In genomic region chr1:100090471-100090870, GRCh38 we compare ENCODE assay signal across 25 cellular contexts.
"Had no signal": no experiment of that assay in that cellular context is flagged by ENCODE, and none has a peak within 500 bp of the region (broad histone marks: within the 10 kb centered on the region; RNA-seq: fewer than 3 reads in every experiment).

No MANE protein-coding gene starts in this region.

- ATAC-seq: left cardiac atrium, lower lobe of right lung, sciatic nerve had no signal

- H3K4me3 ChIP-seq: cardiac muscle cell, esophagus muscularis mucosa, gastrocnemius medialis, hepatocyte, left ventricle myocardium inferior, lower lobe of right lung, ovary, prostate gland, skin epidermis, stomach, thoracic aorta, transverse colon had no signal

- H3K4me1 ChIP-seq: esophagus muscularis mucosa, gastrocnemius medialis, lower lobe of right lung, prostate gland, stomach, transverse colon had no signal

- H3K4me2 ChIP-seq: hepatocyte had no signal

- H3K27ac Mint-ChIP-seq: dendritic cell treated with granulocyte-macrophage colony-stimulating factor and Interleukin-4, amounts not matched to agents 40 ng/mL and 50 ng/mL, for 4 days; nephron had no signal

- H3K9me3 Mint-ChIP-seq: dendritic cell treated with granulocyte-macrophage colony-stimulating factor and Interleukin-4, amounts not matched to agents 40 ng/mL and 50 ng/mL, for 4 days; naive B cell; nephron had no signal

- H3K27me3 Mint-ChIP-seq: dendritic cell treated with granulocyte-macrophage colony-stimulating factor and Interleukin-4, amounts not matched to agents 40 ng/mL and 50 ng/mL, for 4 days; naive B cell had no signal

- H3K9me3 ChIP-seq: gastrocnemius medialis, lower lobe of right lung, ovary, prostate gland, stomach, thoracic aorta, transverse colon had no signal

- H2AFZ ChIP-seq: hepatocyte had no signal

- DNase-seq: cerebellar nuclear complex; gastrocnemius medialis; kidney; left cardiac atrium; left ventricle myocardium inferior; lower lobe of right lung; mesendoderm; naive B cell; ovary; retina; stimulated activated CD4-positive, alpha-beta T cell treated with anti-CD3 and anti-CD28 coated beads, Interleukin-2, amount 100 ng/mL, for 24 hours; stimulated activated CD4-positive, alpha-beta T cell treated with anti-CD3 and anti-CD28 coated beads, Interleukin-4, amount 100 ng/mL, for 4 hours; stimulated activated naive CD4-positive, alpha-beta T cell; stomach; substantia nigra; transverse colon had no signal

- H3K36me3 ChIP-seq: ovary, prostate gland, transverse colon had no signal

- H3K79me2 ChIP-seq: hepatocyte had no signal

- H3K27me3 ChIP-seq: cardiac muscle cell, esophagus muscularis mucosa, gastrocnemius medialis, hepatocyte, ovary, stomach, transverse colon had no signal

- H3K4me3 Mint-ChIP-seq: dendritic cell treated with granulocyte-macrophage colony-stimulating factor and Interleukin-4, amounts not matched to agents 40 ng/mL and 50 ng/mL, for 4 days; naive B cell; nephron had no signal

- H3K27ac ChIP-seq: cardiac muscle cell, esophagus muscularis mucosa, gastrocnemius medialis, hepatocyte, left ventricle myocardium inferior, lower lobe of right lung, ovary, prostate gland, skin epidermis, stomach, thoracic aorta, transverse colon had no signal

- H3K4me1 Mint-ChIP-seq: naive B cell, nephron had no signal
